Comparison of ENCODE assay signal across 8 cellular contexts in the genomic region with DNA sequence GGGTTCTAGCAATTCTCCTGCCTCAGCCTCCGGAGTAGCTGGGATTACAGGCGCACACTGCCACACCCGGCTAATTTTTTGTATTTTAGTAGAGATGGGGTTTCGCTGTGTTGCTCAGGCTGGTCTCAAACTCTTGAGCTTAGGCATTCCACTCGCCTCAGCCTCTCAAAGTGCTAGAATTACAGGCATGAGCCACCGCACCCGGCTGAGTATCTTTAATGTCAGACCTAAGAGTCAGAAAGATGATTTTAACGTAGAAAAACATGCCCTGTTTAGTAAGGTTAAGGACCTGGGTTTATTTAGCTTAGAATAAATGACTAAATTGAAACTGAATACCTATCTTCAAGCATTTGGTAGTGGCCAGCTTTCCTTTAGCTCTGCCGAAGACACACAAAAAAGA.
DNase-seq lines count a peak whose midpoint lies in the region; ATAC-seq, FAIRE-seq and TF ChIP-seq lines count a peak whose summit lies in the region.
"Not testable (repeated sequence)": the region's sequence is repeated elsewhere in the genome, so short reads cannot be mapped to it uniquely, and the experiment has no call there.

No MANE protein-coding gene starts in this region.

- H4K20me1 ChIP-seq in keratinocyte (ENCODE audit: control insufficient read depth, extremely low read depth, insufficient read depth, low read length); osteoblast (ENCODE audit: insufficient read depth, low read length): not testable (repeated sequence)

- H3K36me3 Mint-ChIP-seq in MCF 10A (ENCODE audit: insufficient read depth, unreplicated experiment) = peaks cover 11% of the 10 kb centered on the region

- intact Hi-C loops in MCF 10A (cut with micrococcal nuclease) (loop anchor here (5.0 kb wide), 1 partner anchor 33 kb away; no protein-coding TSS in a partner anchor), aorta (cut with DNase I) (loop anchor here (2.0 to 10.0 kb wide), 4 partner anchors 14 to 64 kb away; no protein-coding TSS in a partner anchor)

- TF ChIP-seq CTCF in RWPE1 (conservative IDR thresholded peaks at IDR 0.05; ENCODE audit: low read depth); MCF 10A (IDR thresholded peaks at IDR 0.05; ENCODE audit: unreplicated experiment); keratinocyte (optimal IDR thresholded peaks at IDR 0.05 in 1 of 3, IDR thresholded peaks at IDR 0.05 in 1 of 3, conservative IDR thresholded peaks at IDR 0.05 in 1 of 3; ENCODE audit: extremely low read depth in 1 of 3, insufficient read depth in 2 of 3, low read length in 3 of 3); osteoblast (IDR thresholded peaks at IDR 0.05; ENCODE audit: extremely low read depth, low read depth, low read length); suprapubic skin (IDR thresholded peaks at IDR 0.05): not testable (repeated sequence)

- H3K9me3 ChIP-seq in keratinocyte (ENCODE audit: control insufficient read depth, low read depth, low read length); osteoblast (ENCODE audit: low read depth, low read length); suprapubic skin; aorta (ENCODE audit: control insufficient read depth, low read length): not testable (repeated sequence)

- H3K4me2 ChIP-seq in keratinocyte (ENCODE audit: control insufficient read depth, extremely low read depth, insufficient read depth, low read depth, low read length) = peak overlapping the region; percentile 92
- H3K4me2 ChIP-seq in osteoblast (ENCODE audit: insufficient read depth, low read length) = not testable (repeated sequence)

- BruUV-seq in MCF 10A (replicated peaks; lab: Mats Ljungman, UMichigan) = not testable (repeated sequence)

- H3K27ac Mint-ChIP-seq in MCF 10A (ENCODE audit: low read depth, unreplicated experiment) = peak overlapping the region; percentile 96

- POLR2A ChIA-PET in RWPE1 (lab: Yijun Ruan, JAX; ENCODE audit: low non-redundant PET) = not testable (repeated sequence)
- POLR2A ChIA-PET in MCF 10A (lab: Yijun Ruan, JAX) = interaction anchor here (0.6 to 4.0 kb wide), 18 partner anchors 9 to 155 kb away, joined by 3 to 16 read pairs (median 5); partner anchors contain the start of gene SLX4IP

- H3K27me3 ChIP-seq in keratinocyte (ENCODE audit: control insufficient read depth, extremely low read depth, insufficient read depth, low read length); osteoblast (ENCODE audit: insufficient read depth, low read length); suprapubic skin; aorta (ENCODE audit: control insufficient read depth in 1 of 2, insufficient read depth in 2 of 2, low read length in 1 of 2): not testable (repeated sequence)

- peak overlapping the region; percentile 82 for H3K9ac ChIP-seq in keratinocyte (ENCODE audit: control insufficient read depth, extremely low read depth, insufficient read depth, low read length)

- in situ Hi-C loops in Caki2 (cut with HindIII; ENCODE audit: low pct_unique_long_range_greater_than_20kb, low sequenced_read_pairs) = not testable (repeated sequence)

- H3K4me3 ChIP-seq in keratinocyte (ENCODE audit: control insufficient read depth in 2 of 3, extremely low read depth in 1 of 3, insufficient read depth in 2 of 3, low read depth in 1 of 3, low read length in 3 of 3) = peak overlapping the region in 2 of 3 experiments; percentile 58 to 67
- H3K4me3 ChIP-seq in osteoblast (ENCODE audit: insufficient read depth, low read length); suprapubic skin; aorta (ENCODE audit: low read length in 2 of 2): not testable (repeated sequence)

- dilution Hi-C loops in keratinocyte (cut with MboI; ENCODE audit: extremely low pct_ligation_motif_present, low sequenced_read_pairs) = not testable (repeated sequence)

- H2AFZ ChIP-seq in keratinocyte (ENCODE audit: control insufficient read depth, low read length) = peak overlapping the region; percentile 56
- H2AFZ ChIP-seq in osteoblast (ENCODE audit: low read length) = not testable (repeated sequence)

- ATAC-seq in aorta (ENCODE audit: low FRiP score) = not testable (repeated sequence)

- H3K9me1 ChIP-seq in keratinocyte (ENCODE audit: control insufficient read depth, extremely low read depth, insufficient read depth, low read length) = not testable (repeated sequence)

- peaks cover 37% of the 10 kb centered on the region for H3K4me1 Mint-ChIP-seq in MCF 10A (ENCODE audit: insufficient read depth, unreplicated experiment)

- not testable (repeated sequence) for H3K27me3 Mint-ChIP-seq in MCF 10A (ENCODE audit: insufficient read depth, unreplicated experiment)

- not testable (repeated sequence) for TF ChIP-seq POLR2A in suprapubic skin (IDR thresholded peaks at IDR 0.05)

- TF ChIP-seq EP300 in suprapubic skin (IDR thresholded peaks at IDR 0.05) = not testable (repeated sequence)

- H3K4me1 ChIP-seq in keratinocyte (ENCODE audit: control insufficient read depth, extremely low read depth, insufficient read depth, low read length) (peaks cover 59% of the 10 kb centered on the region), osteoblast (ENCODE audit: insufficient read depth, low read length) (peaks cover 21% of the 10 kb centered on the region), suprapubic skin (peaks cover 39% of the 10 kb centered on the region), aorta (ENCODE audit: control insufficient read depth in 1 of 2, insufficient read depth in 2 of 2, low read length in 2 of 2) (peaks cover 7 to 13% of the 10 kb centered on the region in 2 donors)

- not testable (repeated sequence) for FAIRE-seq in keratinocyte (lab: Jason Lieb, UNC)

- CTCF ChIA-PET in RWPE1 (lab: Yijun Ruan, JAX) = interaction anchor here (0.5 to 1.3 kb wide), 5 partner anchors 9 to 851 kb away, joined by 3 to 6 read pairs (median 3); no protein-coding TSS in a partner anchor
- CTCF ChIA-PET in MCF 10A (lab: Yijun Ruan, JAX) = interaction anchor here (0.6 to 1.2 kb wide), 12 partner anchors 10 to 954 kb away, joined by 3 to 6 read pairs (median 3); no protein-coding TSS in a partner anchor

- H3K27ac ChIP-seq in RWPE1 = 0 out of 2 replicates have a peak overlapping the region, but pooled peaks have one; percentile 30
- peak overlapping the region; percentile 79 for H3K27ac ChIP-seq in epithelial cell of prostate
- H3K27ac ChIP-seq in keratinocyte (ENCODE audit: control insufficient read depth, insufficient read depth, low read length) = peak overlapping the region; percentile 96
- H3K27ac ChIP-seq in osteoblast (ENCODE audit: low read depth, low read length) = peak overlapping the region; percentile 68
- peak overlapping the region; percentile 67 for H3K27ac ChIP-seq in suprapubic skin
- H3K27ac ChIP-seq in aorta (ENCODE audit: low read depth in 1 of 2, low read length in 2 of 2) = peak overlapping the region; percentile 88 to 98

- not testable (repeated sequence) for H3K9me3 Mint-ChIP-seq in MCF 10A (ENCODE audit: unreplicated experiment)

- H3K4me3 Mint-ChIP-seq in MCF 10A (ENCODE audit: unreplicated experiment) = peak overlapping the region; percentile 24

- H3K36me3 ChIP-seq in keratinocyte (ENCODE audit: control insufficient read depth in 2 of 2, extremely low read depth in 1 of 2, insufficient read depth in 2 of 2, low read length in 2 of 2); osteoblast (ENCODE audit: insufficient read depth, low read length); suprapubic skin; aorta (ENCODE audit: control insufficient read depth in 1 of 2, insufficient read depth in 2 of 2, low read length in 1 of 2): not testable (repeated sequence)

- 73% methylated on average over 9 of the region's 9 CpGs for WGBS in suprapubic skin
- WGBS in aorta, 2 donors = 65 to 68% methylated on average over 9 of the region's 9 CpGs

- not testable (repeated sequence) for H3K79me2 ChIP-seq in keratinocyte (ENCODE audit: control insufficient read depth, insufficient read depth, low read length); osteoblast (ENCODE audit: insufficient read depth, low read length)

- peak; percentile 39 for DNase-seq in Caki2 (ENCODE audit: low read depth)
- not testable (repeated sequence) for DNase-seq in RWPE1 (ENCODE audit: low spot score); epithelial cell of prostate (ENCODE audit: low read depth, low spot score); keratinocyte (ENCODE audit: low read depth, low spot score); osteoblast (ENCODE audit: insufficient read length, low spot score, missing footprints); suprapubic skin (ENCODE audit: low spot score in 2 of 2); aorta
- DNase-seq in MCF 10A (ENCODE audit: unreplicated experiment) = peak; percentile 36

Comparison
In these comparisons a context has a peak if more than half of its experiments do, and no peak if none do; other contexts are left out.
1. H3K27ac ChIP-seq: peak in every context shown above with its lines; median percentile 96 in keratinocyte; 93 in aorta; 79 in epithelial cell of prostate; 68 in osteoblast; 67 in suprapubic skin; 30 in RWPE1.